ENCODE assay signal across 1 cellular context in genomic region chr14:24065408-24065807, GRCh38.
TF ChIP-seq lines count a peak whose summit lies in the region.

No MANE protein-coding gene starts in this region.

TF ChIP-seq in liver, 16 proteins besides CTCF, POLR2A, EP300 and RAD21 (continued from another document):
- TF ChIP-seq ZBTB33 (IDR thresholded peaks at IDR 0.05), result no peak
- no peak for TF ChIP-seq JUND (IDR thresholded peaks at IDR 0.05)
